Comparison of ENCODE assay signal across 10 cellular contexts in genomic region chr6:153790048-153790447, GRCh38.
DNase-seq lines count a peak whose midpoint lies in the region; ATAC-seq, FAIRE-seq and TF ChIP-seq lines count a peak whose summit lies in the region.
"Had no signal": no experiment of that assay in that cellular context is flagged by ENCODE, and none has a peak within 500 bp of the region (broad histone marks: within the 10 kb centered on the region; RNA-seq: fewer than 3 reads in every experiment).

No MANE protein-coding gene starts in this region.

- H3K9me1 ChIP-seq in IMR-90 (ENCODE audit: insufficient read depth, low read length), result no peaks in the 10 kb centered on the region

- H3K23ac ChIP-seq in IMR-90 (ENCODE audit: low read depth, low read length), result no peak overlapping the region

- no peak overlapping the region for H3K27ac ChIP-seq in IMR-90 (ENCODE audit: insufficient read depth, low read length)
- no peak overlapping the region for H3K27ac ChIP-seq in mammary epithelial cell (ENCODE audit: insufficient read depth, low read depth, low read length)
- no peak overlapping the region for H3K27ac ChIP-seq in HepG2 (ENCODE audit: extremely low read length, insufficient read depth, low read length)

- no peak overlapping the region for H2BK20ac ChIP-seq in IMR-90 (ENCODE audit: low read depth, low read length)

- DNase-seq in BJ (ENCODE audit: low read depth), result peak; percentile 31
- peak; percentile 13 for DNase-seq in IMR-90
- peak; percentile 50 for DNase-seq in mammary epithelial cell
- DNase-seq in HepG2 (ENCODE audit: low spot score), result peak; percentile 49
- DNase-seq in activated naive CD4-positive, alpha-beta T cell treated with anti-CD3 and anti-CD28 coated beads, Interleukin-2, amount 50 U/mL, for 16 hours, result no peak
- DNase-seq in type B pancreatic cell (ENCODE audit: extremely low spot score, unreplicated experiment), result no peak
- DNase-seq in effector memory CD8-positive, alpha-beta T cell, result no peak
- DNase-seq: naive thymus-derived CD4-positive, alpha-beta T cell; NCI-H748 treated with DMSO at 0.1 percent for 48 hours had no signal

- H3K4me3 ChIP-seq in BJ (ENCODE audit: low read depth, low read length) (no peak overlapping the region), IMR-90 (ENCODE audit: insufficient read depth, low read depth, low read length) (no peak overlapping the region), mammary epithelial cell (replicated peaks in 1 of 3; ENCODE audit: insufficient read depth in 1 of 3, low read depth in 2 of 3, low read length in 3 of 3) (no peak overlapping the region), HepG2 (replicated peaks in 1 of 3; ENCODE audit: insufficient read depth in 1 of 3, low read depth in 2 of 3, low read length in 3 of 3) (no peak overlapping the region)

- TF ChIP-seq EP300 in HepG2 (IDR thresholded peaks at IDR 0.05; ENCODE audit: low read depth in 2 of 2, low read length in 2 of 2), result no peak
- TF ChIP-seq EP300 in HepG2 (CRISPR knock-in tag; IDR thresholded peaks at IDR 0.05; ENCODE audit: borderline replicate concordance), result no peak

- H2AFZ ChIP-seq in IMR-90 (replicated peaks; ENCODE audit: low read length, poor library complexity), result no peak overlapping the region
- H2AFZ ChIP-seq in mammary epithelial cell (ENCODE audit: low read depth, low read length), result no peak overlapping the region
- H2AFZ ChIP-seq in HepG2 (ENCODE audit: low read length), result no peak overlapping the region

- H2BK5ac ChIP-seq in IMR-90 (ENCODE audit: low read depth, low read length, poor library complexity, severe bottlenecking), result no peak overlapping the region

- no peak overlapping the region for H3K4me3 Mint-ChIP-seq in type B pancreatic cell
- no peak overlapping the region for H3K4me3 Mint-ChIP-seq in effector memory CD8-positive, alpha-beta T cell
- H3K4me3 Mint-ChIP-seq: naive thymus-derived CD4-positive, alpha-beta T cell had no signal

- H3K4me1 ChIP-seq in IMR-90 (ENCODE audit: control insufficient read depth, insufficient read depth, low read length) (no peaks in the 10 kb centered on the region), mammary epithelial cell (ENCODE audit: insufficient read depth, low read length) (no peaks in the 10 kb centered on the region), HepG2 (ENCODE audit: insufficient read depth, low read length) (peaks cover 7% of the 10 kb centered on the region)

- no peaks in the 10 kb centered on the region for H3K4me1 Mint-ChIP-seq in type B pancreatic cell (ENCODE audit: unreplicated experiment)
- H3K4me1 Mint-ChIP-seq in effector memory CD8-positive, alpha-beta T cell (ENCODE audit: low read depth in 2 of 2), result no peaks in the 10 kb centered on the region
- H3K4me1 Mint-ChIP-seq: naive thymus-derived CD4-positive, alpha-beta T cell had no signal

- no peak overlapping the region for H3K9ac ChIP-seq in IMR-90 (ENCODE audit: low read depth, low read length)
- H3K9ac ChIP-seq in mammary epithelial cell (ENCODE audit: insufficient read depth, low read length), result no peak overlapping the region
- H3K9ac ChIP-seq in HepG2 (ENCODE audit: insufficient read depth, low read depth, low read length), result no peak overlapping the region

- H3K79me1 ChIP-seq in IMR-90 (ENCODE audit: low read depth in 1 of 2, low read length in 2 of 2), result no peaks in the 10 kb centered on the region

- in situ Hi-C loops in IMR-90 (cut with MboI; ENCODE audit: low sequenced_read_pairs) (no loop called here), mammary epithelial cell (cut with MboI; ENCODE audit: low sequenced_read_pairs in 2 of 2) (no loop called here), HepG2 (cut with HindIII; ENCODE audit: extremely low pct_ligation_motif_present, low pct_unique_long_range_greater_than_20kb) (no loop called here)

- intact Hi-C loops in IMR-90 (cut with micrococcal nuclease) (no loop called here), mammary epithelial cell (cut with micrococcal nuclease) (no loop called here), HepG2 (cut with micrococcal nuclease; ENCODE audit: unreplicated experiment) (no loop called here)

- no peak for TF ChIP-seq RAD21 in IMR-90 (IDR thresholded peaks at IDR 0.05; ENCODE audit: low read length)
- TF ChIP-seq RAD21 in HepG2 (CRISPR knock-in tag; IDR thresholded peaks at IDR 0.05), result no peak

- H3K18ac ChIP-seq in IMR-90 (ENCODE audit: low read depth, low read length), result no peak overlapping the region

- CTCF ChIA-PET in BJ (lab: Yijun Ruan, JAX) (no interaction called here), IMR-90 (lab: Yijun Ruan, JAX) (no interaction called here), mammary epithelial cell (lab: Charles Lee; ENCODE audit: low non-redundant PET) (no interaction called here), HepG2 (lab: Yijun Ruan, JAX; ENCODE audit: low intra/inter-chr PET ratio, low total read pairs) (no interaction called here)

- H2BK15ac ChIP-seq in IMR-90 (ENCODE audit: low read depth, low read length), result no peak overlapping the region

- no peak for ATAC-seq in IMR-90 (ENCODE audit: low read depth)
- peak; percentile 80 for ATAC-seq in HepG2
- no peak for ATAC-seq in effector memory CD8-positive, alpha-beta T cell (replicated peaks)
- ATAC-seq in GM18909 (IDR thresholded peaks at IDR 0.05; ENCODE audit: poor library complexity, unreplicated experiment), result no peak
- ATAC-seq: naive thymus-derived CD4-positive, alpha-beta T cell had no signal

- WGBS in IMR-90 (ENCODE audit: extremely low coverage in 2 of 2, insufficient read length in 1 of 2), 2 experiments, result no CpG with 5 or more reads among the region's 7 CpGs
- WGBS in mammary epithelial cell (ENCODE audit: low coverage, missing lambda C conversion rate), result 60% methylated on average over 1 of the region's 7 CpGs
- WGBS in HepG2 (ENCODE audit: low lambda C conversion rate), result 32% methylated on average over 7 of the region's 7 CpGs

- no peak overlapping the region for H3K4me2 ChIP-seq in IMR-90 (ENCODE audit: low read depth, low read length)
- H3K4me2 ChIP-seq in mammary epithelial cell (ENCODE audit: insufficient read depth, low read depth, low read length), result no peak overlapping the region
- H3K4me2 ChIP-seq in HepG2 (ENCODE audit: low read depth, low read length), result no peak overlapping the region

- no peaks in the 10 kb centered on the region for H3K36me3 Mint-ChIP-seq in type B pancreatic cell
- H3K36me3 Mint-ChIP-seq in effector memory CD8-positive, alpha-beta T cell (ENCODE audit: insufficient read depth), result no peaks in the 10 kb centered on the region
- H3K36me3 Mint-ChIP-seq: naive thymus-derived CD4-positive, alpha-beta T cell had no signal

- POLR2A ChIA-PET in BJ (lab: Charles Lee), result no interaction called here
- POLR2A ChIA-PET in IMR-90 (lab: Charles Lee; ENCODE audit: unreplicated experiment), result no interaction called here
- POLR2A ChIA-PET in HepG2 (lab: Yijun Ruan, JAX), result no interaction called here

- no peak overlapping the region for H4K5ac ChIP-seq in IMR-90 (ENCODE audit: low read depth, low read length)

- H3K79me2 ChIP-seq in mammary epithelial cell (ENCODE audit: insufficient read depth, low read length) (no peaks in the 10 kb centered on the region), HepG2 (ENCODE audit: insufficient read depth, low read length) (no peaks in the 10 kb centered on the region)

- H3K27me3 ChIP-seq in BJ (ENCODE audit: control insufficient read depth, insufficient read depth, low read length) (no peaks in the 10 kb centered on the region), IMR-90 (ENCODE audit: control insufficient read depth, insufficient read depth, low read length) (no peaks in the 10 kb centered on the region), mammary epithelial cell (ENCODE audit: insufficient read depth, low read length) (no peaks in the 10 kb centered on the region), HepG2 (ENCODE audit: control insufficient read depth in 1 of 2, insufficient read depth in 2 of 2, low read length in 2 of 2) (no peaks in the 10 kb centered on the region)

- no peak overlapping the region for H3K4ac ChIP-seq in IMR-90 (ENCODE audit: low read depth, low read length)

- H3K14ac ChIP-seq in IMR-90 (replicated peaks; ENCODE audit: low read depth, low read length), result no peak overlapping the region

- H2AK5ac ChIP-seq in IMR-90 (ENCODE audit: low read depth, low read length), result no peak overlapping the region

- no peak overlapping the region for H3K56ac ChIP-seq in IMR-90 (ENCODE audit: extremely low read depth, insufficient read depth, low read length)

- H3K9me3 ChIP-seq in IMR-90 (ENCODE audit: control insufficient read depth, insufficient read depth, low read length) (peaks cover 8% of the 10 kb centered on the region), mammary epithelial cell (replicated peaks; ENCODE audit: insufficient read depth, low read length) (no peaks in the 10 kb centered on the region), HepG2 (ENCODE audit: low read length) (no peaks in the 10 kb centered on the region)

- no peaks in the 10 kb centered on the region for H3K36me3 ChIP-seq in BJ (ENCODE audit: control insufficient read depth, insufficient read depth, low read length)
- no peaks in the 10 kb centered on the region for H3K36me3 ChIP-seq in IMR-90 (ENCODE audit: control insufficient read depth, insufficient read depth, low read length)
- no peaks in the 10 kb centered on the region for H3K36me3 ChIP-seq in mammary epithelial cell (ENCODE audit: insufficient read depth, low read length)
- H3K36me3 ChIP-seq in HepG2 (replicated peaks in 1 of 2; ENCODE audit: control insufficient read depth in 1 of 2, insufficient read depth in 2 of 2, low read length in 2 of 2), result no peaks in the 10 kb centered on the region

- H2BK120ac ChIP-seq in IMR-90 (ENCODE audit: low read depth, low read length), result no peak overlapping the region

- H4K20me1 ChIP-seq in IMR-90 (ENCODE audit: insufficient read depth, low read length) (no peaks in the 10 kb centered on the region), mammary epithelial cell (ENCODE audit: insufficient read depth, low read length) (no peaks in the 10 kb centered on the region), HepG2 (ENCODE audit: insufficient read depth, low read length) (no peaks in the 10 kb centered on the region)

- BruUV-seq in IMR-90 (replicated peaks; lab: Mats Ljungman, UMichigan) (no TSS peak), mammary epithelial cell (replicated peaks; lab: Mats Ljungman, UMichigan) (no TSS peak), HepG2 (replicated peaks; lab: Mats Ljungman, UMichigan) (no TSS peak)

- H3K9me3 Mint-ChIP-seq in type B pancreatic cell, result peaks cover 4% of the 10 kb centered on the region
- H3K9me3 Mint-ChIP-seq in effector memory CD8-positive, alpha-beta T cell, result peaks cover 10 to 14% of the 10 kb centered on the region in 2 donors

- H2AK9ac ChIP-seq in IMR-90 (replicated peaks; ENCODE audit: low read depth, low read length, poor library complexity), result no peak overlapping the region

- H3K27me3 Mint-ChIP-seq in type B pancreatic cell, result peaks cover 3% of the 10 kb centered on the region
- H3K27me3 Mint-ChIP-seq in effector memory CD8-positive, alpha-beta T cell, result no peaks in the 10 kb centered on the region

- dilution Hi-C loops in IMR-90 (cut with HindIII; ENCODE audit: low sequenced_read_pairs, unreplicated experiment), result no loop called here
- dilution Hi-C loops in mammary epithelial cell (cut with HindIII; ENCODE audit: low sequenced_read_pairs), result no loop called here

- H4K8ac ChIP-seq in IMR-90 (ENCODE audit: low read depth in 2 of 2, low read length in 2 of 2), result no peak overlapping the region

- no peak for FAIRE-seq in HepG2 (lab: Jason Lieb, UNC)

- TF ChIP-seq CTCF in BJ (IDR thresholded peaks at IDR 0.05; ENCODE audit: insufficient read depth, low read depth, low read length), result no peak
- no peak for TF ChIP-seq CTCF in IMR-90 (conservative IDR thresholded peaks at IDR 0.05; ENCODE audit: low read depth, low read length)
- TF ChIP-seq CTCF in mammary epithelial cell (conservative IDR thresholded peaks at IDR 0.05 in 1 of 2, IDR thresholded peaks at IDR 0.05 in 1 of 2; ENCODE audit: extremely low read depth in 1 of 2, insufficient read depth in 1 of 2, low read depth in 1 of 2, low read length in 2 of 2), result peak in 1 of 2 donors; percentile 2
- TF ChIP-seq CTCF in HepG2 (CRISPR knock-in tag; IDR thresholded peaks at IDR 0.05), result no peak
- TF ChIP-seq CTCF in type B pancreatic cell (conservative IDR thresholded peaks at IDR 0.05), result no peak

- no peak overlapping the region for H3K27ac Mint-ChIP-seq in type B pancreatic cell
- H3K27ac Mint-ChIP-seq in effector memory CD8-positive, alpha-beta T cell, result no peak overlapping the region
- H3K27ac Mint-ChIP-seq: naive thymus-derived CD4-positive, alpha-beta T cell had no signal

- no peak overlapping the region for H4K91ac ChIP-seq in IMR-90 (ENCODE audit: insufficient read depth, low read depth, low read length)

- TF ChIP-seq POLR2A in IMR-90 (IDR thresholded peaks at IDR 0.05; ENCODE audit: low read depth, low read length), result no peak
- TF ChIP-seq POLR2A in HepG2 (IDR thresholded peaks at IDR 0.05; ENCODE audit: insufficient read depth in 1 of 2, low read depth in 2 of 2, low read length in 2 of 2), result no peak

Comparison
In these comparisons a context has a peak if more than half of its experiments do, and no peak if none do; other contexts are left out.
1. DNase-seq: peak in BJ (single experiment), IMR-90 (single experiment), mammary epithelial cell (single experiment) and HepG2 (single experiment); none in activated naive CD4-positive, alpha-beta T cell treated with anti-CD3 and anti-CD28 coated beads, Interleukin-2, amount 50 U/mL, for 16 hours (single experiment), type B pancreatic cell (single experiment) and effector memory CD8-positive, alpha-beta T cell (0 of 3).